In genomic region chr1:169576241-169576933, GRCh38 we compare ENCODE assay signal across 1 cellular context.
TF ChIP-seq lines count a peak whose summit lies in the region.

No MANE protein-coding gene starts in this region.

TF ChIP-seq in HepG2, 621 proteins besides CTCF, POLR2A, EP300 and RAD21 (continued from another document and continues in another):
- TF ChIP-seq, protein P1, sequence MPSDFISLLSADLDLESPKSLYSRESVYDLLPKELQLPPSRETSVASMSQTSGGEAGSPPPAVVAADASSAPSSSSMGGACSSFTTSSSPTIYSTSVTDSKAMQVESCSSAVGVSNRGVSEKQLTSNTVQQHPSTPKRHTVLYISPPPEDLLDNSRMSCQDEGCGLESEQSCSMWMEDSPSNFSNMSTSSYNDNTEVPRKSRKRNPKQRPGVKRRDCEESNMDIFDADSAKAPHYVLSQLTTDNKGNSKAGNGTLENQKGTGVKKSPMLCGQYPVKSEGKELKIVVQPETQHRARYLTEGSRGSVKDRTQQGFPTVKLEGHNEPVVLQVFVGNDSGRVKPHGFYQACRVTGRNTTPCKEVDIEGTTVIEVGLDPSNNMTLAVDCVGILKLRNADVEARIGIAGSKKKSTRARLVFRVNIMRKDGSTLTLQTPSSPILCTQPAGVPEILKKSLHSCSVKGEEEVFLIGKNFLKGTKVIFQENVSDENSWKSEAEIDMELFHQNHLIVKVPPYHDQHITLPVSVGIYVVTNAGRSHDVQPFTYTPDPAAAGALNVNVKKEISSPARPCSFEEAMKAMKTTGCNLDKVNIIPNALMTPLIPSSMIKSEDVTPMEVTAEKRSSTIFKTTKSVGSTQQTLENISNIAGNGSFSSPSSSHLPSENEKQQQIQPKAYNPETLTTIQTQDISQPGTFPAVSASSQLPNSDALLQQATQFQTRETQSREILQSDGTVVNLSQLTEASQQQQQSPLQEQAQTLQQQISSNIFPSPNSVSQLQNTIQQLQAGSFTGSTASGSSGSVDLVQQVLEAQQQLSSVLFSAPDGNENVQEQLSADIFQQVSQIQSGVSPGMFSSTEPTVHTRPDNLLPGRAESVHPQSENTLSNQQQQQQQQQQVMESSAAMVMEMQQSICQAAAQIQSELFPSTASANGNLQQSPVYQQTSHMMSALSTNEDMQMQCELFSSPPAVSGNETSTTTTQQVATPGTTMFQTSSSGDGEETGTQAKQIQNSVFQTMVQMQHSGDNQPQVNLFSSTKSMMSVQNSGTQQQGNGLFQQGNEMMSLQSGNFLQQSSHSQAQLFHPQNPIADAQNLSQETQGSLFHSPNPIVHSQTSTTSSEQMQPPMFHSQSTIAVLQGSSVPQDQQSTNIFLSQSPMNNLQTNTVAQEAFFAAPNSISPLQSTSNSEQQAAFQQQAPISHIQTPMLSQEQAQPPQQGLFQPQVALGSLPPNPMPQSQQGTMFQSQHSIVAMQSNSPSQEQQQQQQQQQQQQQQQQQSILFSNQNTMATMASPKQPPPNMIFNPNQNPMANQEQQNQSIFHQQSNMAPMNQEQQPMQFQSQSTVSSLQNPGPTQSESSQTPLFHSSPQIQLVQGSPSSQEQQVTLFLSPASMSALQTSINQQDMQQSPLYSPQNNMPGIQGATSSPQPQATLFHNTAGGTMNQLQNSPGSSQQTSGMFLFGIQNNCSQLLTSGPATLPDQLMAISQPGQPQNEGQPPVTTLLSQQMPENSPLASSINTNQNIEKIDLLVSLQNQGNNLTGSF (CRISPR knock-in tag; IDR thresholded peaks at IDR 0.05) = no peak
- TF ChIP-seq SP140L (CRISPR knock-in tag; IDR thresholded peaks at IDR 0.05; ENCODE audit: borderline replicate concordance) (no peak), REPIN1 (CRISPR knock-in tag; IDR thresholded peaks at IDR 0.05; ENCODE audit: borderline replicate concordance, low read depth) (no peak), SRY (CRISPR knock-in tag; IDR thresholded peaks at IDR 0.05) (no peak), KDM3A (CRISPR knock-in tag; IDR thresholded peaks at IDR 0.05; ENCODE audit: low read depth) (no peak), ZBTB39 (CRISPR knock-in tag; IDR thresholded peaks at IDR 0.05) (no peak), CEBPB (IDR thresholded peaks at IDR 0.05; ENCODE audit: borderline replicate concordance, low read depth, low read length) (no peak), MXD1 (CRISPR knock-in tag; IDR thresholded peaks at IDR 0.05) (no peak), ZUFSP (CRISPR knock-in tag; IDR thresholded peaks at IDR 0.05; ENCODE audit: borderline replicate concordance) (no peak), ZNF12 (CRISPR knock-in tag; IDR thresholded peaks at IDR 0.05) (no peak), SPEN (CRISPR knock-in tag; IDR thresholded peaks at IDR 0.05; ENCODE audit: low read depth) (no peak; the same call in 1 of the 2 replicates), CBX5 (CRISPR knock-in tag; IDR thresholded peaks at IDR 0.05; ENCODE audit: borderline replicate concordance) (no peak), RORA (CRISPR knock-in tag; IDR thresholded peaks at IDR 0.05) (no peak), HDAC6 (IDR thresholded peaks at IDR 0.05; ENCODE audit: low read depth, low read length) (no peak), HNRNPUL1 (IDR thresholded peaks at IDR 0.05; ENCODE audit: low read depth, low read length) (no peak), ZNF614 (CRISPR knock-in tag; IDR thresholded peaks at IDR 0.05; ENCODE audit: borderline replicate concordance) (no peak), FOXM1 (CRISPR knock-in tag; IDR thresholded peaks at IDR 0.05) (no peak), ZNF850 (CRISPR knock-in tag; conservative IDR thresholded peaks at IDR 0.05) (no peak), ZNF883 (CRISPR knock-in tag; IDR thresholded peaks at IDR 0.05; ENCODE audit: not compliant biosample characterization) (no peak), FOXC1 (CRISPR knock-in tag; IDR thresholded peaks at IDR 0.05; ENCODE audit: borderline replicate concordance) (no peak), ZNF644 (CRISPR knock-in tag; IDR thresholded peaks at IDR 0.05; ENCODE audit: low read depth) (no peak), GABPA (IDR thresholded peaks at IDR 0.05; ENCODE audit: low read depth, low read length) (no peak), GABPA (CRISPR knock-in tag; IDR thresholded peaks at IDR 0.05; ENCODE audit: low read depth) (no peak), ZNF597 (CRISPR knock-in tag; IDR thresholded peaks at IDR 0.05) (no peak), PCBP2 (optimal IDR thresholded peaks at IDR 0.05; ENCODE audit: low read depth, low read length, poor library complexity, severe bottlenecking) (no peak), MXD3 (CRISPR knock-in tag; IDR thresholded peaks at IDR 0.05) (no peak), ZNF652 (CRISPR knock-in tag; IDR thresholded peaks at IDR 0.05; ENCODE audit: borderline replicate concordance, low read depth) (no peak), ZNF562 (CRISPR knock-in tag; IDR thresholded peaks at IDR 0.05; ENCODE audit: borderline replicate concordance) (no peak), ZNF3 (CRISPR knock-in tag; IDR thresholded peaks at IDR 0.05) (peak; percentile 84), ZNF20 (CRISPR knock-in tag; IDR thresholded peaks at IDR 0.05) (no peak), HOXA5 (CRISPR knock-in tag; IDR thresholded peaks at IDR 0.05) (no peak), SRSF9 (IDR thresholded peaks at IDR 0.05; ENCODE audit: borderline replicate concordance, insufficient read depth, low read depth, low read length, poor library complexity, severe bottlenecking) (no peak), ZNF256 (CRISPR knock-in tag; conservative IDR thresholded peaks at IDR 0.05) (no peak)
- TF ChIP-seq, protein P2, sequence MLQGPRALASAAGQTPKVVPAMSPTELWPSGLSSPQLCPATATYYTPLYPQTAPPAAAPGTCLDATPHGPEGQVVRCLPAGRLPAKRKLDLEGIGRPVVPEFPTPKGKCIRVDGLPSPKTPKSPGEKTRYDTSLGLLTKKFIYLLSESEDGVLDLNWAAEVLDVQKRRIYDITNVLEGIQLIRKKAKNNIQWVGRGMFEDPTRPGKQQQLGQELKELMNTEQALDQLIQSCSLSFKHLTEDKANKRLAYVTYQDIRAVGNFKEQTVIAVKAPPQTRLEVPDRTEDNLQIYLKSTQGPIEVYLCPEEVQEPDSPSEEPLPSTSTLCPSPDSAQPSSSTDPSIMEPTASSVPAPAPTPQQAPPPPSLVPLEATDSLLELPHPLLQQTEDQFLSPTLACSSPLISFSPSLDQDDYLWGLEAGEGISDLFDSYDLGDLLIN (CRISPR knock-in tag; IDR thresholded peaks at IDR 0.05; ENCODE audit: borderline replicate concordance) = no peak
- TF ChIP-seq, protein P3, sequence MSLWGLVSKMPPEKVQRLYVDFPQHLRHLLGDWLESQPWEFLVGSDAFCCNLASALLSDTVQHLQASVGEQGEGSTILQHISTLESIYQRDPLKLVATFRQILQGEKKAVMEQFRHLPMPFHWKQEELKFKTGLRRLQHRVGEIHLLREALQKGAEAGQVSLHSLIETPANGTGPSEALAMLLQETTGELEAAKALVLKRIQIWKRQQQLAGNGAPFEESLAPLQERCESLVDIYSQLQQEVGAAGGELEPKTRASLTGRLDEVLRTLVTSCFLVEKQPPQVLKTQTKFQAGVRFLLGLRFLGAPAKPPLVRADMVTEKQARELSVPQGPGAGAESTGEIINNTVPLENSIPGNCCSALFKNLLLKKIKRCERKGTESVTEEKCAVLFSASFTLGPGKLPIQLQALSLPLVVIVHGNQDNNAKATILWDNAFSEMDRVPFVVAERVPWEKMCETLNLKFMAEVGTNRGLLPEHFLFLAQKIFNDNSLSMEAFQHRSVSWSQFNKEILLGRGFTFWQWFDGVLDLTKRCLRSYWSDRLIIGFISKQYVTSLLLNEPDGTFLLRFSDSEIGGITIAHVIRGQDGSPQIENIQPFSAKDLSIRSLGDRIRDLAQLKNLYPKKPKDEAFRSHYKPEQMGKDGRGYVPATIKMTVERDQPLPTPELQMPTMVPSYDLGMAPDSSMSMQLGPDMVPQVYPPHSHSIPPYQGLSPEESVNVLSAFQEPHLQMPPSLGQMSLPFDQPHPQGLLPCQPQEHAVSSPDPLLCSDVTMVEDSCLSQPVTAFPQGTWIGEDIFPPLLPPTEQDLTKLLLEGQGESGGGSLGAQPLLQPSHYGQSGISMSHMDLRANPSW (CRISPR knock-in tag; IDR thresholded peaks at IDR 0.05; ENCODE audit: borderline replicate concordance) = no peak
- TF ChIP-seq, protein P4, sequence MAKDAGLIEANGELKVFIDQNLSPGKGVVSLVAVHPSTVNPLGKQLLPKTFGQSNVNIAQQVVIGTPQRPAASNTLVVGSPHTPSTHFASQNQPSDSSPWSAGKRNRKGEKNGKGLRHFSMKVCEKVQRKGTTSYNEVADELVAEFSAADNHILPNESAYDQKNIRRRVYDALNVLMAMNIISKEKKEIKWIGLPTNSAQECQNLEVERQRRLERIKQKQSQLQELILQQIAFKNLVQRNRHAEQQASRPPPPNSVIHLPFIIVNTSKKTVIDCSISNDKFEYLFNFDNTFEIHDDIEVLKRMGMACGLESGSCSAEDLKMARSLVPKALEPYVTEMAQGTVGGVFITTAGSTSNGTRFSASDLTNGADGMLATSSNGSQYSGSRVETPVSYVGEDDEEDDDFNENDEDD (CRISPR knock-in tag; IDR thresholded peaks at IDR 0.05; ENCODE audit: borderline replicate concordance) = no peak
- TF ChIP-seq, protein P5, sequence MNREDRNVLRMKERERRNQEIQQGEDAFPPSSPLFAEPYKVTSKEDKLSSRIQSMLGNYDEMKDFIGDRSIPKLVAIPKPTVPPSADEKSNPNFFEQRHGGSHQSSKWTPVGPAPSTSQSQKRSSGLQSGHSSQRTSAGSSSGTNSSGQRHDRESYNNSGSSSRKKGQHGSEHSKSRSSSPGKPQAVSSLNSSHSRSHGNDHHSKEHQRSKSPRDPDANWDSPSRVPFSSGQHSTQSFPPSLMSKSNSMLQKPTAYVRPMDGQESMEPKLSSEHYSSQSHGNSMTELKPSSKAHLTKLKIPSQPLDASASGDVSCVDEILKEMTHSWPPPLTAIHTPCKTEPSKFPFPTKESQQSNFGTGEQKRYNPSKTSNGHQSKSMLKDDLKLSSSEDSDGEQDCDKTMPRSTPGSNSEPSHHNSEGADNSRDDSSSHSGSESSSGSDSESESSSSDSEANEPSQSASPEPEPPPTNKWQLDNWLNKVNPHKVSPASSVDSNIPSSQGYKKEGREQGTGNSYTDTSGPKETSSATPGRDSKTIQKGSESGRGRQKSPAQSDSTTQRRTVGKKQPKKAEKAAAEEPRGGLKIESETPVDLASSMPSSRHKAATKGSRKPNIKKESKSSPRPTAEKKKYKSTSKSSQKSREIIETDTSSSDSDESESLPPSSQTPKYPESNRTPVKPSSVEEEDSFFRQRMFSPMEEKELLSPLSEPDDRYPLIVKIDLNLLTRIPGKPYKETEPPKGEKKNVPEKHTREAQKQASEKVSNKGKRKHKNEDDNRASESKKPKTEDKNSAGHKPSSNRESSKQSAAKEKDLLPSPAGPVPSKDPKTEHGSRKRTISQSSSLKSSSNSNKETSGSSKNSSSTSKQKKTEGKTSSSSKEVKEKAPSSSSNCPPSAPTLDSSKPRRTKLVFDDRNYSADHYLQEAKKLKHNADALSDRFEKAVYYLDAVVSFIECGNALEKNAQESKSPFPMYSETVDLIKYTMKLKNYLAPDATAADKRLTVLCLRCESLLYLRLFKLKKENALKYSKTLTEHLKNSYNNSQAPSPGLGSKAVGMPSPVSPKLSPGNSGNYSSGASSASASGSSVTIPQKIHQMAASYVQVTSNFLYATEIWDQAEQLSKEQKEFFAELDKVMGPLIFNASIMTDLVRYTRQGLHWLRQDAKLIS (CRISPR knock-in tag; IDR thresholded peaks at IDR 0.05) = no peak
